Comparison of ENCODE assay signal across 9 cellular contexts in genomic region chr15:96354731-96355560, GRCh38. TPM values are rescaled to one million over a fixed set of nuclear protein-coding genes. Genes with fewer than 3 reads are reported as not detected.
DNase-seq lines count a peak whose midpoint lies in the region; ATAC-seq and TF ChIP-seq lines count a peak whose summit lies in the region.
"Had no signal": no experiment of that assay in that cellular context is flagged by ENCODE, and none has a peak within 500 bp of the region (broad histone marks: within the 10 kb centered on the region; RNA-seq: fewer than 3 reads in every experiment).

No MANE protein-coding gene starts in this region.

- H3K27me3 ChIP-seq in left lung, result peaks cover 23 to 98% of the 10 kb centered on the region in 2 donors
- H3K27me3 ChIP-seq in upper lobe of right lung, result peaks cover 60% of the 10 kb centered on the region
- peaks cover 94% of the 10 kb centered on the region for H3K27me3 ChIP-seq in WERI-Rb-1 (ENCODE audit: insufficient read depth, low read depth, severe bottlenecking)

- H3K27ac ChIP-seq in left lung (peak overlapping the region; percentile 79 to 88), upper lobe of right lung (peak overlapping the region; percentile 84), WERI-Rb-1 (no peak overlapping the region)

- H3K4me3 ChIP-seq in left lung (peak overlapping the region; percentile 37 to 41), upper lobe of right lung (peak overlapping the region; percentile 55), WERI-Rb-1 (ENCODE audit: low read depth, low read length) (no peak overlapping the region)

- H3K9me3 Mint-ChIP-seq in natural killer cell treated with Interleukin-12 subunit alpha and Interleukin-12 subunit beta and Interleukin-15 and Interleukin-18, amount 100 ng/mL, for 72 hours, result no peaks in the 10 kb centered on the region
- H3K9me3 Mint-ChIP-seq: brain had no signal

- peaks cover 11% of the 10 kb centered on the region for H3K36me3 Mint-ChIP-seq in natural killer cell treated with Interleukin-12 subunit alpha and Interleukin-12 subunit beta and Interleukin-15 and Interleukin-18, amount 100 ng/mL, for 72 hours
- H3K36me3 Mint-ChIP-seq: brain had no signal

- in situ Hi-C loops in T47D (cut with HindIII; ENCODE audit: low pct_unique_long_range_greater_than_20kb, low sequenced_read_pairs), result no loop called here

- peaks cover 37 to 57% of the 10 kb centered on the region in 2 donors for H3K27me3 Mint-ChIP-seq in natural killer cell treated with Interleukin-12 subunit alpha and Interleukin-12 subunit beta and Interleukin-15 and Interleukin-18, amount 100 ng/mL, for 72 hours

- intact Hi-C loops in left lung (cut with DNase I) (loop anchor here in 1 of 2 donors (10.0 kb wide), 1 partner anchor 880 kb away; no protein-coding TSS in a partner anchor), upper lobe of right lung (cut with DNase I) (no loop called here)

- H3K4me1 ChIP-seq in left lung, result peaks cover 0 to 28% of the 10 kb centered on the region in 2 donors
- peaks cover 18% of the 10 kb centered on the region for H3K4me1 ChIP-seq in upper lobe of right lung

- peaks cover 12 to 17% of the 10 kb centered on the region in 2 donors for H3K4me1 Mint-ChIP-seq in natural killer cell treated with Interleukin-12 subunit alpha and Interleukin-12 subunit beta and Interleukin-15 and Interleukin-18, amount 100 ng/mL, for 72 hours (ENCODE audit: low read depth in 2 of 2)

- ATAC-seq in left lung (peak; percentile 23), upper lobe of right lung (no peak), GM19467 (IDR thresholded peaks at IDR 0.05; ENCODE audit: unreplicated experiment) (no peak)
- no peak for ATAC-seq in natural killer cell treated with Interleukin-12 subunit alpha and Interleukin-12 subunit beta and Interleukin-15 and Interleukin-18, amount 100 ng/mL, for 72 hours

- DNase-seq in NCI-H510A treated with DMSO at 0.1 percent for 48 hours (lab: John Stamatoyannopoulos, UW) (peak; percentile 9), NCI-H510A (lab: John Stamatoyannopoulos, UW) (no peak), T47D (ENCODE audit: low read depth in 1 of 2, low spot score in 1 of 2) (peak; percentile 77 to 79), left lung (no peak), upper lobe of right lung (no peak), WERI-Rb-1 (no peak)
- DNase-seq in natural killer cell treated with Interleukin-12 subunit alpha and Interleukin-12 subunit beta and Interleukin-15 and Interleukin-18, amount 100 ng/mL, for 72 hours (ENCODE audit: low spot score), result no peak

- no peak overlapping the region for H3K4me3 Mint-ChIP-seq in natural killer cell treated with Interleukin-12 subunit alpha and Interleukin-12 subunit beta and Interleukin-15 and Interleukin-18, amount 100 ng/mL, for 72 hours

- no peaks in the 10 kb centered on the region for H3K36me3 ChIP-seq in left lung
- H3K36me3 ChIP-seq in upper lobe of right lung, result no peaks in the 10 kb centered on the region
- no peaks in the 10 kb centered on the region for H3K36me3 ChIP-seq in WERI-Rb-1

- H3K9me3 ChIP-seq in left lung (no peaks in the 10 kb centered on the region), upper lobe of right lung (no peaks in the 10 kb centered on the region), WERI-Rb-1 (ENCODE audit: severe bottlenecking) (peaks cover 2% of the 10 kb centered on the region)

- TF ChIP-seq CTCF in left lung (IDR thresholded peaks at IDR 0.05) (no peak), upper lobe of right lung (IDR thresholded peaks at IDR 0.05) (peak; percentile 36), WERI-Rb-1 (IDR thresholded peaks at IDR 0.05; ENCODE audit: low read depth, low read length) (no peak)

- H3K27ac Mint-ChIP-seq in natural killer cell treated with Interleukin-12 subunit alpha and Interleukin-12 subunit beta and Interleukin-15 and Interleukin-18, amount 100 ng/mL, for 72 hours, result no peak overlapping the region

RNA-seq across cellular contexts. Expression of gene NR2F2, which starts 24.4 kb away (rescaled TPM):
- total RNA-seq in left lung (10 to 100 TPM; 53.4 to 76.0 TPM), upper lobe of right lung (88.1 TPM)
- total RNA-seq in natural killer cell treated with Interleukin-12 subunit alpha and Interleukin-12 subunit beta and Interleukin-15 and Interleukin-18, amount 100 ng/mL, for 72 hours, result not detected

Comparison
In these comparisons a context has a peak if more than half of its experiments do, and no peak if none do; other contexts are left out.
1. DNase-seq: peak in NCI-H510A treated with DMSO at 0.1 percent for 48 hours (single experiment) and T47D (2 of 2); none in NCI-H510A (single experiment), left lung (0 of 2), upper lobe of right lung (single experiment), WERI-Rb-1 (single experiment) and natural killer cell treated with Interleukin-12 subunit alpha and Interleukin-12 subunit beta and Interleukin-15 and Interleukin-18, amount 100 ng/mL, for 72 hours (single experiment).
2. RNA of gene NR2F2, which starts 24.4 kb away (total RNA-seq): 88.1 TPM in upper lobe of right lung (single experiment) and 53.4 to 76.0 TPM in left lung; not detected in natural killer cell treated with Interleukin-12 subunit alpha and Interleukin-12 subunit beta and Interleukin-15 and Interleukin-18, amount 100 ng/mL, for 72 hours; every median in the first group is over 10 times any median in the second.